In genomic region chr1:203287109-203287893, GRCh38 we compare ENCODE assay signal across 8 cellular contexts. TPM values are rescaled to one million over a fixed set of nuclear protein-coding genes. Genes with fewer than 3 reads are reported as not detected.
DNase-seq lines count a peak whose midpoint lies in the region; ATAC-seq, FAIRE-seq and TF ChIP-seq lines count a peak whose summit lies in the region.

No MANE protein-coding gene starts in this region.

- no peaks in the 10 kb centered on the region for H3K27me3 Mint-ChIP-seq in mesothelial cell of epicardium (ENCODE audit: low read depth)
- H3K27me3 Mint-ChIP-seq in stimulated activated memory B cell treated with anti-CD40 and anti-IgM and Interleukin-4, amounts not matched to agents 10 μg/mL and 1 μg/mL and 100 μg/mL, for 72 hours = no peaks in the 10 kb centered on the region

- no peak; a peak in 1 of 6 replicates for TF ChIP-seq CTCF in K562 (IDR thresholded peaks at IDR 0.05 in 2 of 3, conservative IDR thresholded peaks at IDR 0.05 in 1 of 3; ENCODE audit: insufficient read depth in 2 of 3, low read depth in 1 of 3, low read length in 3 of 3)
- TF ChIP-seq CTCF in mesothelial cell of epicardium (IDR thresholded peaks at IDR 0.05; ENCODE audit: unreplicated experiment) = no peak

- POLR2A ChIA-PET in K562 (lab: Yijun Ruan, JAX) = interaction anchor here (0.7 to 6.6 kb wide), 4 partner anchors 11 to 99 kb away, joined by 3 to 84 read pairs (median 8); partner anchors contain the start of gene BTG2

- peak; percentile 28 for ATAC-seq in GM19468 (IDR thresholded peaks at IDR 0.05; ENCODE audit: extremely low read depth, unreplicated experiment)
- peak; percentile 31 for ATAC-seq in HG03565 (IDR thresholded peaks at IDR 0.05; ENCODE audit: unreplicated experiment)
- peak; percentile 49 for ATAC-seq in K562
- peak; percentile 82 for ATAC-seq in stimulated activated memory B cell treated with anti-CD40 and anti-IgM and Interleukin-4, amounts not matched to agents 10 μg/mL and 1 μg/mL and 100 μg/mL, for 72 hours

- DNase-seq in DMS 273 treated with DMSO at 0.1 percent for 48 hours (lab: John Stamatoyannopoulos, UW) (peak; percentile 78), T-helper 1 cell (peak; percentile 53 to 96 (median 74)), K562 (ENCODE audit: extremely low read depth in 1 of 4, low spot score in 3 of 4) (peak; percentile 80 to 88 (median 86)), mesothelial cell of epicardium (ENCODE audit: low spot score in 2 of 2, unreplicated experiment in 2 of 2) (no peak), glomerular visceral epithelial cell (ENCODE audit: extremely low spot score) (no peak)

- H3K27ac ChIP-seq in K562 (ENCODE audit: extremely low read depth, low read depth, low read length) = peak overlapping the region; percentile 14; the same call in 1 of the 3 replicates

- peak overlapping the region; percentile 78 for H2AFZ ChIP-seq in K562 (ENCODE audit: low read depth, low read length)

- no peaks in the 10 kb centered on the region for H3K79me2 ChIP-seq in K562 (ENCODE audit: control insufficient read depth, insufficient read depth, low read length)

- H3K27ac Mint-ChIP-seq in mesothelial cell of epicardium = peak overlapping the region; percentile 66
- peak overlapping the region; percentile 98 for H3K27ac Mint-ChIP-seq in stimulated activated memory B cell treated with anti-CD40 and anti-IgM and Interleukin-4, amounts not matched to agents 10 μg/mL and 1 μg/mL and 100 μg/mL, for 72 hours

- no peaks in the 10 kb centered on the region for H4K20me1 ChIP-seq in K562 (replicated peaks; ENCODE audit: control insufficient read depth, insufficient read depth, low read length)

- H3K4me1 ChIP-seq in K562 (replicated peaks in 1 of 2; ENCODE audit: control insufficient read depth in 2 of 2, insufficient read depth in 2 of 2, low read length in 2 of 2) = peaks cover 47 to 68% of the 10 kb centered on the region in 2 experiments

- 38% methylated on average over 9 of the region's 9 CpGs for WGBS in K562 (ENCODE audit: insufficient coverage, low coverage, missing lambda C conversion rate)

- peak overlapping the region; percentile 27 for H3K4me2 ChIP-seq in K562 (ENCODE audit: insufficient read depth, low read length)

- H3K9me3 ChIP-seq in K562 (replicated peaks; ENCODE audit: control insufficient read depth, insufficient read depth, low read depth, low read length) = no peaks in the 10 kb centered on the region

- no peaks in the 10 kb centered on the region for H3K9me1 ChIP-seq in K562 (ENCODE audit: control insufficient read depth, insufficient read depth, low read length)

- H3K36me3 ChIP-seq in K562 (ENCODE audit: control insufficient read depth, insufficient read depth, low read length) = no peaks in the 10 kb centered on the region

- BruUV-seq in K562 (replicated peaks; lab: Mats Ljungman, UMichigan) = no TSS peak

- TF ChIP-seq POLR2A in K562 (conservative IDR thresholded peaks at IDR 0.05) = no peak

- peaks cover 56% of the 10 kb centered on the region for H3K4me1 Mint-ChIP-seq in mesothelial cell of epicardium
- peaks cover 91% of the 10 kb centered on the region for H3K4me1 Mint-ChIP-seq in stimulated activated memory B cell treated with anti-CD40 and anti-IgM and Interleukin-4, amounts not matched to agents 10 μg/mL and 1 μg/mL and 100 μg/mL, for 72 hours

- FAIRE-seq in K562 (lab: Jason Lieb, UNC) = peak; percentile 72

- 0 out of 4 replicates have a peak, but pooled peaks of 1 of the 2 experiments have one; percentile 10 for TF ChIP-seq RAD21 in K562 (CRISPR knock-in tag; conservative IDR thresholded peaks at IDR 0.05 in 1 of 2, IDR thresholded peaks at IDR 0.05 in 1 of 2)

- intact Hi-C loops in K562 (cut with micrococcal nuclease) = no loop called here

- H3K9me3 Mint-ChIP-seq in mesothelial cell of epicardium = no peaks in the 10 kb centered on the region
- no peaks in the 10 kb centered on the region for H3K9me3 Mint-ChIP-seq in stimulated activated memory B cell treated with anti-CD40 and anti-IgM and Interleukin-4, amounts not matched to agents 10 μg/mL and 1 μg/mL and 100 μg/mL, for 72 hours

- in situ Hi-C loops in K562 (cut with MboI) = no loop called here

- no peaks in the 10 kb centered on the region for H3K36me3 Mint-ChIP-seq in mesothelial cell of epicardium
- no peaks in the 10 kb centered on the region for H3K36me3 Mint-ChIP-seq in stimulated activated memory B cell treated with anti-CD40 and anti-IgM and Interleukin-4, amounts not matched to agents 10 μg/mL and 1 μg/mL and 100 μg/mL, for 72 hours

- H3K4me3 ChIP-seq in K562 = no peak overlapping the region

- peak; percentile 68 for TF ChIP-seq EP300 in K562 (IDR thresholded peaks at IDR 0.05; ENCODE audit: low read length)

- H3K27me3 ChIP-seq in K562 (ENCODE audit: control insufficient read depth in 2 of 2, insufficient read depth in 2 of 2, low read length in 2 of 2) = no peaks in the 10 kb centered on the region

- H3K9ac ChIP-seq in K562 (ENCODE audit: insufficient read depth in 1 of 2, low read depth in 2 of 2, low read length in 2 of 2) = peak overlapping the region; percentile 16 to 65; a peak in 1 of 4 replicates

- H3K4me3 Mint-ChIP-seq in mesothelial cell of epicardium = no peak overlapping the region
- H3K4me3 Mint-ChIP-seq in stimulated activated memory B cell treated with anti-CD40 and anti-IgM and Interleukin-4, amounts not matched to agents 10 μg/mL and 1 μg/mL and 100 μg/mL, for 72 hours = peak overlapping the region; percentile 70

- CTCF ChIA-PET in K562 (lab: Yijun Ruan, JAX; ENCODE audit: low intra/inter-chr PET ratio) = interaction anchor here (0.9 kb wide), 1 partner anchor 14 kb away, joined by 5 read pairs; no protein-coding TSS in a partner anchor

TF ChIP-seq in K562, 482 proteins besides CTCF, POLR2A, EP300 and RAD21 (continues in another document):
- TF ChIP-seq GTF3C2 (IDR thresholded peaks at IDR 0.05; ENCODE audit: borderline replicate concordance, extremely low read depth, insufficient read length) (no peak), CHCHD3 (CRISPR knock-in tag; IDR thresholded peaks at IDR 0.05) (no peak), STAT5B (CRISPR knock-in tag; IDR thresholded peaks at IDR 0.05) (no peak)

RNA-seq across cellular contexts. Expression of gene BTG2, which starts 18.0 kb away (rescaled TPM):
- total RNA-seq in K562 (2011; cell fraction: chromatin; rRNA removed; ENCODE audit: low replicate concordance) = 20.8 and 48.4 TPM in 2 replicates
- 32.6 and 48.7 TPM in 2 replicates for total RNA-seq in K562 (2011; cell fraction: nucleolus; rRNA removed)
- 41.1 and 65.7 TPM in 2 replicates for total RNA-seq in K562 (2011; cell fraction: nucleoplasm; rRNA removed)
- total RNA-seq in K562 (2014; rRNA removed) = 8.7 and 11.3 TPM in 2 replicates
- 5.8 and 7.2 TPM in 2 replicates for total RNA-seq in K562 (2014; rRNA removed; fragmentation: Illumina TruSeq; extraction: Trizol)
- 2.6 and 2.9 TPM in 2 replicates for total RNA-seq in K562 (2015; rRNA removed; fragmentation: Illumina TruSeq; extraction: Trizol)
- total RNA-seq in K562 (2021) = 9.6 and 11.5 TPM in 2 replicates
- 29.7 and 41.9 TPM in 2 replicates for polyA plus RNA-seq in K562 (2011; rRNA removed)
- 33.8 and 79.9 TPM in 2 replicates for polyA plus RNA-seq in K562 (2011; cell fraction: cytosol; rRNA removed)
- polyA plus RNA-seq in K562 (2011; cell fraction: nucleus; rRNA removed) = 25.8 and 51.6 TPM in 2 replicates
- 6.2 and 11.0 TPM in 2 replicates for polyA plus RNA-seq in K562 (2012)
- 9.4 and 12.2 TPM in 2 replicates for polyA plus RNA-seq in K562 (2014; fragmentation: Illumina TruSeq; extraction: Trizol)
- 1 to 10 TPM; 2.3 to 3.8 TPM for polyA plus RNA-seq in K562 (2014; fragmentation: Nextera tagmentation; extraction: Ambion mirVana)
- 10.1 and 12.7 TPM in 2 replicates for polyA plus RNA-seq in K562 (2014; rRNA removed)
- 18.7 and 24.3 TPM in 2 replicates for polyA minus RNA-seq in K562 (2011; rRNA and poly(A)+ RNA removed)
- polyA minus RNA-seq in K562 (2011; cell fraction: cytosol; rRNA and poly(A)+ RNA removed) = 12.4 and 25.9 TPM in 2 replicates
- 23.1 and 23.3 TPM in 2 replicates for polyA minus RNA-seq in K562 (2011; cell fraction: nucleus; rRNA and poly(A)+ RNA removed)
- 186 to 192 TPM (median 191 TPM) in 3 replicates for total RNA-seq in mesothelial cell of epicardium

RNA-seq across cellular contexts. Expression of gene CHIT1, which starts 57.8 kb away (rescaled TPM):
- 0.12 TPM in 1 of 2 replicates, not detected in the other for total RNA-seq in K562 (2011; cell fraction: chromatin; rRNA removed; ENCODE audit: low replicate concordance)
- total RNA-seq in K562 (2011; cell fraction: nucleolus; rRNA removed) = not detected in 2 replicates
- total RNA-seq in K562 (2011; cell fraction: nucleoplasm; rRNA removed) = 0.08 TPM in 1 of 2 replicates, not detected in the other
- not detected in 2 replicates for total RNA-seq in K562 (2014; rRNA removed)
- total RNA-seq in K562 (2014; rRNA removed; fragmentation: Illumina TruSeq; extraction: Trizol) = not detected in 2 replicates
- total RNA-seq in K562 (2015; rRNA removed; fragmentation: Illumina TruSeq; extraction: Trizol) = not detected in 2 replicates
- not detected in 2 replicates for total RNA-seq in K562 (2021)
- not detected in 2 replicates for polyA plus RNA-seq in K562 (2011; rRNA removed)
- not detected in 2 replicates for polyA plus RNA-seq in K562 (2011; cell fraction: cytosol; rRNA removed)
- 0.03 and 0.18 TPM in 2 replicates for polyA plus RNA-seq in K562 (2011; cell fraction: nucleus; rRNA removed)
- not detected in 2 replicates for polyA plus RNA-seq in K562 (2012)
- polyA plus RNA-seq in K562 (2014; fragmentation: Illumina TruSeq; extraction: Trizol) = not detected in 2 replicates
- polyA plus RNA-seq in K562 (2014; fragmentation: Nextera tagmentation; extraction: Ambion mirVana) = not detected
- polyA plus RNA-seq in K562 (2014; rRNA removed) = not detected in 2 replicates
- polyA minus RNA-seq in K562 (2011; rRNA and poly(A)+ RNA removed) = 0.04 TPM in 1 of 2 replicates, not detected in the other
- polyA minus RNA-seq in K562 (2011; cell fraction: cytosol; rRNA and poly(A)+ RNA removed) = not detected in 2 replicates
- polyA minus RNA-seq in K562 (2011; cell fraction: nucleus; rRNA and poly(A)+ RNA removed) = 0.11 TPM in 1 of 2 replicates, not detected in the other
- 0.13 to 0.18 TPM in 2 of 3 replicates, not detected in the other for total RNA-seq in mesothelial cell of epicardium

Comparison
In these comparisons a context has a peak if more than half of its experiments do, and no peak if none do; other contexts are left out.
1. DNase-seq: peak in DMS 273 treated with DMSO at 0.1 percent for 48 hours (single experiment), T-helper 1 cell (5 of 5) and K562 (4 of 4); none in mesothelial cell of epicardium (0 of 2) and glomerular visceral epithelial cell (single experiment).
2. ATAC-seq: peak in every context shown above with its lines; median percentile 82 in stimulated activated memory B cell treated with anti-CD40 and anti-IgM and Interleukin-4, amounts not matched to agents 10 μg/mL and 1 μg/mL and 100 μg/mL, for 72 hours; 49 in K562; 31 in HG03565; 28 in GM19468.